In the genomic region with DNA sequence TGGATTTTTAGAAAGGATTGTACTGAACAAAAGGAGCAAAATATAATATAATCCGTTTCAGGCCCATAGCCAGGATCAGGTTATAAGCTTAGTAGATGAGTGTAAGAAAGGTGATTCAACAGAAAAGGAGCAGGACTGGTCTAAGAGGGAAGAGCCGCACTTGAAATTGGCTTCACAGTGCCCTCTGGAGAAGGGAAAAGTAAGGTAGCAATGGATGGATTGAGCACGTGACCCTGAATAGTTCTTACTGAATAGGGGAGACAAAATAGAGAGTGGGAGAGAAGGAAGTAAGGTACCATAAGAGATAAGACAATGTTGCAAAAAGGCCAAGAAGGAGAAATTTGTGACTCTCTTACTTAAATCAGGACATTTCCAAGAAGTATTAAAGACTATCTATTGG, we compare ENCODE assay signal across 1 cellular context.
TF ChIP-seq lines count a peak whose summit lies in the region.

No MANE protein-coding gene starts in this region.

TF ChIP-seq in H1, 55 proteins besides CTCF, POLR2A, EP300 and RAD21 (continued from another document):
- TF ChIP-seq, protein P1, sequence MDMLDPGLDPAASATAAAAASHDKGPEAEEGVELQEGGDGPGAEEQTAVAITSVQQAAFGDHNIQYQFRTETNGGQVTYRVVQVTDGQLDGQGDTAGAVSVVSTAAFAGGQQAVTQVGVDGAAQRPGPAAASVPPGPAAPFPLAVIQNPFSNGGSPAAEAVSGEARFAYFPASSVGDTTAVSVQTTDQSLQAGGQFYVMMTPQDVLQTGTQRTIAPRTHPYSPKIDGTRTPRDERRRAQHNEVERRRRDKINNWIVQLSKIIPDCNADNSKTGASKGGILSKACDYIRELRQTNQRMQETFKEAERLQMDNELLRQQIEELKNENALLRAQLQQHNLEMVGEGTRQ (IDR thresholded peaks at IDR 0.05; ENCODE audit: low read length), result peak; percentile 69; the same call in 1 of the 2 replicates
- TF ChIP-seq HDAC2 (IDR thresholded peaks at IDR 0.05; ENCODE audit: borderline replicate concordance in 1 of 2, low read depth in 2 of 2, low read length in 2 of 2), result no peak
TF ChIP-seq in H1: peak in this region for 1.
